Comparison of ENCODE assay signal across 28 cellular contexts in the genomic region with DNA sequence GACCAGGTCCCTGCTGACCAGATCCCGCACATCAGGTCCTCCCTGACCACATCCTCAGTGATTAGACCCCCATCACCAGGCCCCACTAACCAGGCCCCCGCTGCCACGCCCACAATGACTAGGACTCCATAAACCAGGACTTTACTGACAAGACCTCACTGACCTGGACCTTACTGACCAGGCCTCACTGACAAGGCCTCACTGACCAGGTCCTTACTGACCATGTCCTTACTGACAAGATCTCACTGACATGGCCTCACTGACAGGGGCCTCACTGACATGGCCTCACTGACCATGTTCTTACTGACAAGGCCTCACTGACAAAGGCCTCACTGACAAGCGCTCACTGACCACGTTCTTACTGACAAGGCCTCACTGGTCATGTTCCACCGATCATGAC.
"Had no signal": no experiment of that assay in that cellular context is flagged by ENCODE, and none has a peak within 500 bp of the region (broad histone marks: within the 10 kb centered on the region; RNA-seq: fewer than 3 reads in every experiment).

No MANE protein-coding gene starts in this region.

- H3K27me3 ChIP-seq: ovary, right lobe of liver, sigmoid colon, stomach, thyroid gland, tibial nerve, upper lobe of left lung, uterus had no signal

- H3K4me1 Mint-ChIP-seq: naive thymus-derived CD8-positive, alpha-beta T cell; nephron progenitor cell; neural crest cell; stimulated activated effector memory CD8-positive, alpha-beta T cell treated with anti-CD3 and anti-CD28 coated beads, Interleukin-12 subunit alpha, Interleukin-12 subunit beta, amount 100 ng/mL, for 72 hours; stimulated activated naive B cell treated with anti-CD40 and anti-IgM and Interleukin-4, amounts not matched to agents 10 μg/mL and 1 μg/mL and 100 μg/mL, for 72 hours had no signal

- H3K27ac Mint-ChIP-seq: naive B cell; nephron progenitor cell; progenitor cell of endocrine pancreas; stimulated activated effector memory CD8-positive, alpha-beta T cell treated with anti-CD3 and anti-CD28 coated beads, Interleukin-12 subunit alpha, Interleukin-12 subunit beta, amount 100 ng/mL, for 72 hours; stimulated activated naive B cell treated with anti-CD40 and anti-IgM and Interleukin-4, amounts not matched to agents 10 μg/mL and 1 μg/mL and 100 μg/mL, for 72 hours had no signal

- H3K36me3 ChIP-seq: ovary, right lobe of liver, sigmoid colon, stomach, thoracic aorta, thyroid gland, tibial nerve, upper lobe of left lung, uterus had no signal

- H3K4me3 Mint-ChIP-seq: naive B cell; naive thymus-derived CD8-positive, alpha-beta T cell; natural killer cell treated with Interleukin-12 subunit alpha and Interleukin-12 subunit beta and Interleukin-15 and Interleukin-18, amount 100 ng/mL, for 72 hours; nephron progenitor cell; neural crest cell; stimulated activated effector memory CD8-positive, alpha-beta T cell treated with anti-CD3 and anti-CD28 coated beads, Interleukin-12 subunit alpha, Interleukin-12 subunit beta, amount 100 ng/mL, for 72 hours; stimulated activated naive B cell treated with anti-CD40 and anti-IgM and Interleukin-4, amounts not matched to agents 10 μg/mL and 1 μg/mL and 100 μg/mL, for 72 hours had no signal

- DNase-seq: naive B cell; naive thymus-derived CD8-positive, alpha-beta T cell; nephron progenitor cell; occipital lobe; ovary; psoas muscle; right cardiac atrium; right lobe of liver; sigmoid colon; small intestine; stimulated activated CD4-positive, alpha-beta T cell treated with anti-CD3 and anti-CD28 coated beads, Interleukin-15, amount 100 ng/mL, for 24 hours; stimulated activated CD4-positive, alpha-beta T cell treated with anti-CD3 and anti-CD28 coated beads, Interleukin-2, amount 100 ng/mL, for 24 hours; stimulated activated CD4-positive, alpha-beta T cell treated with anti-CD3 and anti-CD28 coated beads, Interleukin-2, amount 100 ng/mL, for 48 hours; stimulated activated CD4-positive, alpha-beta T cell treated with anti-CD3 and anti-CD28 coated beads, Interleukin-4, amount 100 ng/mL, for 24 hours; stimulated activated naive B cell treated with anti-CD40 and anti-IgM and Interleukin-4, amounts not matched to agents 10 μg/mL and 1 μg/mL and 100 μg/mL, for 72 hours; stimulated activated naive CD4-positive, alpha-beta T cell treated with Interleukin-2 at 50 U/mL for 16 hours; stomach; thyroid gland; trophoblast cell; uterus had no signal

- H3K4me1 ChIP-seq: parathyroid adenoma, psoas muscle, right lobe of liver, sigmoid colon, stomach, thyroid gland, tibial nerve, upper lobe of left lung, uterus had no signal

- ATAC-seq: naive thymus-derived CD8-positive, alpha-beta T cell; natural killer cell treated with Interleukin-12 subunit alpha and Interleukin-12 subunit beta and Interleukin-15 and Interleukin-18, amount 100 ng/mL, for 72 hours; psoas muscle; right cardiac atrium; right lobe of liver; stimulated activated effector memory CD8-positive, alpha-beta T cell treated with anti-CD3 and anti-CD28 coated beads, Interleukin-12 subunit alpha, Interleukin-12 subunit beta, amount 100 ng/mL, for 72 hours; stimulated activated naive B cell treated with anti-CD40 and anti-IgM and Interleukin-4, amounts not matched to agents 10 μg/mL and 1 μg/mL and 100 μg/mL, for 72 hours had no signal

- H3K9ac ChIP-seq: parathyroid adenoma had no signal

- H3K9me3 ChIP-seq: ovary, psoas muscle, right lobe of liver, sigmoid colon, stomach, thoracic aorta, thyroid gland, tibial nerve, upper lobe of left lung, uterus had no signal

- H3K4me3 ChIP-seq: ovary, psoas muscle, right lobe of liver, sigmoid colon, stomach, thoracic aorta, thyroid gland, tibial nerve, upper lobe of left lung, uterus had no signal

- FAIRE-seq: small intestine had no signal

- H3K27me3 Mint-ChIP-seq: natural killer cell treated with Interleukin-12 subunit alpha and Interleukin-12 subunit beta and Interleukin-15 and Interleukin-18, amount 100 ng/mL, for 72 hours; progenitor cell of endocrine pancreas had no signal

- H3K27ac ChIP-seq: ovary, parathyroid adenoma, psoas muscle, right lobe of liver, sigmoid colon, stomach, thoracic aorta, thyroid gland, tibial nerve, upper lobe of left lung, uterus had no signal

- H3K36me3 Mint-ChIP-seq: naive B cell; naive thymus-derived CD8-positive, alpha-beta T cell; natural killer cell treated with Interleukin-12 subunit alpha and Interleukin-12 subunit beta and Interleukin-15 and Interleukin-18, amount 100 ng/mL, for 72 hours; stimulated activated effector memory CD8-positive, alpha-beta T cell treated with anti-CD3 and anti-CD28 coated beads, Interleukin-12 subunit alpha, Interleukin-12 subunit beta, amount 100 ng/mL, for 72 hours; stimulated activated naive B cell treated with anti-CD40 and anti-IgM and Interleukin-4, amounts not matched to agents 10 μg/mL and 1 μg/mL and 100 μg/mL, for 72 hours had no signal
